Comparison of ENCODE assay signal across 9 cellular contexts in the genomic region with DNA sequence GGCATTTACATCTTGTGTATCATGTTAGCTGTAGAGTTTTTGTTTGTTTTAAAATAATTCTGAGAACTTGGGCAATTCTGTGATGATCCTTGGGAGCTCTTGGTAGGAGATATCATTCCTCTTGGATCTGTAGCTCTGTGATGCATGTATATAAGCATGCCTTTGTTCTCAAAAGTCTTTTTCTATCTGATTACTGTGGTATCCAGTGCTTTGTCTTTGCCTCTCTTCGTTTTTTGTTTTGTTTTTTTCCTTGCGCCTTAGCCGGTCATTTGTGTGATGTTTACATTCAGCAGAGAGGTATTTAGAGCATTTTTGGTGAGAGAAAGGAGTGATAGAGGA.
DNase-seq lines count a peak whose midpoint lies in the region; FAIRE-seq and TF ChIP-seq lines count a peak whose summit lies in the region.
"Had no signal": no experiment of that assay in that cellular context is flagged by ENCODE, and none has a peak within 500 bp of the region (broad histone marks: within the 10 kb centered on the region; RNA-seq: fewer than 3 reads in every experiment).

No MANE protein-coding gene starts in this region.

- H3K4me2 ChIP-seq in keratinocyte (ENCODE audit: control insufficient read depth, extremely low read depth, insufficient read depth, low read depth, low read length) (peak overlapping the region; percentile 96), MM.1S (ENCODE audit: low read depth, low read length) (no peak overlapping the region)

- DNase-seq in NOMO-1 treated with DMSO at 0.1 percent for 48 hours (lab: John Stamatoyannopoulos, UW; ENCODE audit: unreplicated experiment) (peak; percentile 31), NOMO-1 treated with dmso at 0.1 percent for 144 hours (lab: John Stamatoyannopoulos, UW; ENCODE audit: unreplicated experiment) (no peak), amniotic epithelial cell (ENCODE audit: low read depth) (peak; percentile 48), keratinocyte (ENCODE audit: low read depth, low spot score) (no peak), superior temporal gyrus (ENCODE audit: extremely low spot score) (peak; percentile 46), GM12892 (ENCODE audit: insufficient read length) (no peak), germinal center (ENCODE audit: low spot score) (no peak), MM.1S (no peak)

- no peaks in the 10 kb centered on the region for H3F3A ChIP-seq in MM.1S (ENCODE audit: insufficient read depth, low read length)

- H3K9me1 ChIP-seq in keratinocyte (ENCODE audit: control insufficient read depth, extremely low read depth, insufficient read depth, low read length) = no peaks in the 10 kb centered on the region

- H2AFZ ChIP-seq in keratinocyte (ENCODE audit: control insufficient read depth, low read length) (peak overlapping the region; percentile 81), MM.1S (ENCODE audit: low read length) (no peak overlapping the region)

- FAIRE-seq in keratinocyte (lab: Jason Lieb, UNC) (no peak), GM12892 (lab: Jason Lieb, UNC) (no peak)

- H4K20me1 ChIP-seq in keratinocyte (ENCODE audit: control insufficient read depth, extremely low read depth, insufficient read depth, low read length) = no peaks in the 10 kb centered on the region
- H4K20me1 ChIP-seq in MM.1S (ENCODE audit: insufficient read depth, low read length) = no peaks in the 10 kb centered on the region

- dilution Hi-C loops in keratinocyte (cut with MboI; ENCODE audit: extremely low pct_ligation_motif_present, low sequenced_read_pairs) = no loop called here

- no peak for TF ChIP-seq POLR2A in GM12892 (IDR thresholded peaks at IDR 0.05; ENCODE audit: low read depth, low read length)

- H3K9ac ChIP-seq in keratinocyte (ENCODE audit: control insufficient read depth, extremely low read depth, insufficient read depth, low read length) = peak overlapping the region; percentile 78
- no peak overlapping the region for H3K9ac ChIP-seq in MM.1S (ENCODE audit: low read length)

- H3K79me2 ChIP-seq in keratinocyte (ENCODE audit: control insufficient read depth, insufficient read depth, low read length) (no peaks in the 10 kb centered on the region), MM.1S (ENCODE audit: low read length) (no peaks in the 10 kb centered on the region)

- no peaks in the 10 kb centered on the region for H3K9me3 ChIP-seq in keratinocyte (ENCODE audit: control insufficient read depth, low read depth, low read length)
- H3K9me3 ChIP-seq in MM.1S (replicated peaks; ENCODE audit: insufficient read depth, low read length) = no peaks in the 10 kb centered on the region
- H3K9me3 ChIP-seq: neutrophil had no signal

- H3K27me3 ChIP-seq in keratinocyte (ENCODE audit: control insufficient read depth, extremely low read depth, insufficient read depth, low read length) (no peaks in the 10 kb centered on the region), MM.1S (replicated peaks; ENCODE audit: insufficient read depth, low read length) (no peaks in the 10 kb centered on the region)

- H3K27ac ChIP-seq in keratinocyte (ENCODE audit: control insufficient read depth, insufficient read depth, low read length) = peak overlapping the region; percentile 53
- H3K27ac ChIP-seq in MM.1S (ENCODE audit: low read length) = no peak overlapping the region
- H3K27ac ChIP-seq: neutrophil had no signal

- H3K36me3 ChIP-seq in keratinocyte (ENCODE audit: control insufficient read depth in 2 of 2, extremely low read depth in 1 of 2, insufficient read depth in 2 of 2, low read length in 2 of 2) (peaks cover 0 to 7% of the 10 kb centered on the region in 2 experiments), MM.1S (replicated peaks; ENCODE audit: insufficient read depth, low read length) (no peaks in the 10 kb centered on the region)
- H3K36me3 ChIP-seq: neutrophil had no signal

- H3K4me3 ChIP-seq in keratinocyte (ENCODE audit: control insufficient read depth in 2 of 3, extremely low read depth in 1 of 3, insufficient read depth in 2 of 3, low read depth in 1 of 3, low read length in 3 of 3) (peak overlapping the region; percentile 42 to 84 (median 73)), MM.1S (ENCODE audit: low read length) (no peak overlapping the region)

- TF ChIP-seq CTCF in keratinocyte (optimal IDR thresholded peaks at IDR 0.05 in 1 of 3, IDR thresholded peaks at IDR 0.05 in 1 of 3, conservative IDR thresholded peaks at IDR 0.05 in 1 of 3; ENCODE audit: extremely low read depth in 1 of 3, insufficient read depth in 2 of 3, low read length in 3 of 3) (no peak), MM.1S (IDR thresholded peaks at IDR 0.05; ENCODE audit: low read length) (no peak)

- peaks cover 7% of the 10 kb centered on the region for H3K4me1 ChIP-seq in keratinocyte (ENCODE audit: control insufficient read depth, extremely low read depth, insufficient read depth, low read length)
- no peaks in the 10 kb centered on the region for H3K4me1 ChIP-seq in MM.1S (ENCODE audit: low read length)

- H3K9me2 ChIP-seq in MM.1S (replicated peaks; ENCODE audit: insufficient read depth, low read length) = no peaks in the 10 kb centered on the region

Comparison
In these comparisons a context has a peak if more than half of its experiments do, and no peak if none do; other contexts are left out.
1. DNase-seq: peak in NOMO-1 treated with DMSO at 0.1 percent for 48 hours (single experiment), amniotic epithelial cell (single experiment) and superior temporal gyrus (single experiment); none in NOMO-1 treated with dmso at 0.1 percent for 144 hours (single experiment), keratinocyte (single experiment), GM12892 (single experiment), germinal center (single experiment) and MM.1S (single experiment).